In genomic region chr18:9848170-9848854, GRCh38 we compare ENCODE assay signal across 1 cellular context.
TF ChIP-seq lines count a peak whose summit lies in the region.

No MANE protein-coding gene starts in this region.

TF ChIP-seq in K562, 482 proteins besides CTCF, POLR2A, EP300 and RAD21 (continued from another document and continues in another):
- no peak for TF ChIP-seq FOXO4 (CRISPR knock-in tag; IDR thresholded peaks at IDR 0.05)
- TF ChIP-seq ARID4B (CRISPR knock-in tag; IDR thresholded peaks at IDR 0.05) = no peak
- TF ChIP-seq BDP1 (IDR thresholded peaks at IDR 0.05; ENCODE audit: insufficient read depth, insufficient read length) = no peak
- no peak; a peak in 1 of 4 replicates for TF ChIP-seq ZNF318 (IDR thresholded peaks at IDR 0.05; ENCODE audit: borderline replicate concordance in 1 of 2, low read depth in 1 of 2)
- TF ChIP-seq COPS2 (conservative IDR thresholded peaks at IDR 0.05) = no peak
- no peak for TF ChIP-seq MCM7 (IDR thresholded peaks at IDR 0.05)
- no peak for TF ChIP-seq ZNF384 (IDR thresholded peaks at IDR 0.05; ENCODE audit: low read depth, low read length)
- TF ChIP-seq MECOM (CRISPR knock-in tag; IDR thresholded peaks at IDR 0.05) = peak; percentile 81; the same call in 1 of the 2 replicates
- TF ChIP-seq E2F6 (IDR thresholded peaks at IDR 0.05; ENCODE audit: borderline replicate concordance in 1 of 2, extremely low read depth in 1 of 2, insufficient read depth in 1 of 2, insufficient read length in 1 of 2, low read depth in 1 of 2, low read length in 1 of 2, poor library complexity in 1 of 2, severe bottlenecking in 1 of 2) = no peak
- no peak for TF ChIP-seq ZNF407 (IDR thresholded peaks at IDR 0.05; ENCODE audit: low read depth)
- TF ChIP-seq ZNF282 (CRISPR knock-in tag; IDR thresholded peaks at IDR 0.05) = no peak
- TF ChIP-seq C11orf30 (IDR thresholded peaks at IDR 0.05; ENCODE audit: low read depth) = no peak
- no peak for TF ChIP-seq RNF219 (CRISPR knock-in tag; IDR thresholded peaks at IDR 0.05)
- TF ChIP-seq KHSRP (IDR thresholded peaks at IDR 0.05) = no peak
- no peak for TF ChIP-seq KAT7 (CRISPR knock-in tag; IDR thresholded peaks at IDR 0.05; ENCODE audit: borderline replicate concordance)
- TF ChIP-seq SRF (CRISPR knock-in tag; IDR thresholded peaks at IDR 0.05) = no peak
- TF ChIP-seq ZNF217 (CRISPR knock-in tag; IDR thresholded peaks at IDR 0.05) = no peak
- peak in 1 of 2 experiments; percentile 71; a peak in 1 of 4 replicates for TF ChIP-seq CSDE1 (IDR thresholded peaks at IDR 0.05)
- TF ChIP-seq TAL1 (IDR thresholded peaks at IDR 0.05) = peak; percentile 85
- no peak for TF ChIP-seq BACH1 (tag; IDR thresholded peaks at IDR 0.05)
- TF ChIP-seq ZNF232 (CRISPR knock-in tag; IDR thresholded peaks at IDR 0.05) = no peak
- TF ChIP-seq NFATC3 (IDR thresholded peaks at IDR 0.05) = 0 out of 2 replicates have a peak, but pooled peaks have one; percentile 58
- TF ChIP-seq HOMEZ (CRISPR knock-in tag; IDR thresholded peaks at IDR 0.05) = no peak
- no peak for TF ChIP-seq POLR3G (IDR thresholded peaks at IDR 0.05; ENCODE audit: extremely low read depth, insufficient read length, insufficient replicate concordance)
- no peak for TF ChIP-seq EZH2 (IDR thresholded peaks at IDR 0.05; ENCODE audit: borderline replicate concordance, low read depth, low read length)
